Comparison of ENCODE assay signal across 31 cellular contexts in the genomic region with DNA sequence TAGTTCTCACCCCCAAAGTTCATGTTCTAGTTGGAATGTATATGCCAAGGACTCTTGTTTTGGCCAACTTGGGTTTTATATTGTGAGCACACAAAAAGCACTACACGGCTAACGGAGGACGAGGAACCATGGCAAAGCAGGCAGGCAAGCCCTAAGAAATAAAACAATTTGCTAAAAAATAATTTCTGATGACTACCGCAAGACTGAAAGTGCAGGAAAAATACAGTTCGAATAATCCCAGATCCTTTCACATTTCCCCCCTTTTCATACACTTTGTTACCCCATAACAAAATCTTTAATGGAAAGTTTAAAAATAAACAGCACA. TPM values are rescaled to one million over a fixed set of nuclear protein-coding genes. Genes with fewer than 3 reads are reported as not detected.
A peak's percentile ranks its signal among the peaks of the same experiment; 100 is the strongest.
DNase-seq lines count a peak whose midpoint lies in the region; ATAC-seq, FAIRE-seq and TF ChIP-seq lines count a peak whose summit lies in the region.
"Had no signal": no experiment of that assay in that cellular context is flagged by ENCODE, and none has a peak within 500 bp of the region (broad histone marks: within the 10 kb centered on the region; RNA-seq: fewer than 3 reads in every experiment).

No MANE protein-coding gene starts in this region.

- 15% methylated on average over 5 of the region's 5 CpGs; no CpG with 5 or more reads in 1 of the 2 experiments for WGBS in H1 (ENCODE audit: extremely low coverage in 1 of 2, insufficient coverage in 1 of 2, insufficient read length in 1 of 2, insufficient replicate concordance in 2 of 2, low coverage in 1 of 2, low lambda C conversion rate in 2 of 2, missing lambda C conversion rate in 1 of 2), 2 experiments
- 17% methylated on average over 5 of the region's 5 CpGs for WGBS in right cardiac atrium
- 44% methylated on average over 5 of the region's 5 CpGs for WGBS in prostate gland

- H2BK5ac ChIP-seq in H1 (ENCODE audit: low read depth, low read length), result no peak overlapping the region

- TF ChIP-seq CTCF in GM20000 (IDR thresholded peaks at IDR 0.05; ENCODE audit: extremely low read depth, missing control alignments), result no peak
- TF ChIP-seq CTCF in H1 (IDR thresholded peaks at IDR 0.05; ENCODE audit: control extremely low read depth in 1 of 3, insufficient read depth in 1 of 3, low read depth in 1 of 3, low read length in 3 of 3), result no peak
- no peak for TF ChIP-seq CTCF in mesothelial cell of epicardium (IDR thresholded peaks at IDR 0.05; ENCODE audit: unreplicated experiment)
- TF ChIP-seq CTCF in prostate gland (IDR thresholded peaks at IDR 0.05), result no peak

- H3K27ac ChIP-seq in H1 (ENCODE audit: low read depth, low read length) (no peak overlapping the region), right cardiac atrium (ENCODE audit: low read length) (no peak overlapping the region), prostate gland (no peak overlapping the region)
- H3K27ac ChIP-seq: neutrophil, RWPE1, suprapubic skin had no signal

- H3K27me3 Mint-ChIP-seq in mesothelial cell of epicardium (ENCODE audit: low read depth), result peaks cover 71% of the 10 kb centered on the region

- no peak overlapping the region for H3K56ac ChIP-seq in H1 (replicated peaks; ENCODE audit: insufficient read length, low read depth, low read length)

- CTCF ChIA-PET in H1 (lab: Charles Lee; ENCODE audit: partially characterized antibody), result interaction anchor here (1.7 to 2.9 kb wide), 2 partner anchors 11 to 19 kb away, joined by 5 to 17 read pairs; partner anchors contain the start of gene PITX2

- no peak overlapping the region for H2AK5ac ChIP-seq in H1 (ENCODE audit: low read depth, low read length)

- peaks cover 74% of the 10 kb centered on the region for H3K4me1 Mint-ChIP-seq in mesothelial cell of epicardium

- FAIRE-seq in H1 (lab: Jason Lieb, UNC), result no peak
- FAIRE-seq: HepG2 had no signal

- no peak for TF ChIP-seq EP300 in H1 (IDR thresholded peaks at IDR 0.05; ENCODE audit: borderline replicate concordance in 1 of 2, low read depth in 2 of 2, low read length in 2 of 2)

- no peak overlapping the region for H4K91ac ChIP-seq in H1 (replicated peaks; ENCODE audit: insufficient read length, low read length)

- no peaks in the 10 kb centered on the region for H3K9me3 ChIP-seq in H1 (ENCODE audit: insufficient read depth in 2 of 2, low read depth in 1 of 2, low read length in 1 of 2)
- H3K9me3 ChIP-seq in skeletal muscle satellite cell (replicated peaks; ENCODE audit: low read length), result no peaks in the 10 kb centered on the region
- no peaks in the 10 kb centered on the region for H3K9me3 ChIP-seq in right cardiac atrium (ENCODE audit: control insufficient read depth, low read length)
- no peaks in the 10 kb centered on the region for H3K9me3 ChIP-seq in prostate gland
- H3K9me3 ChIP-seq: BE2C, HAP-1, neutrophil, suprapubic skin had no signal

- no peak overlapping the region for H3K18ac ChIP-seq in H1 (ENCODE audit: extremely low read depth, low read length)

- H3K9me3 Mint-ChIP-seq in mesothelial cell of epicardium, result no peaks in the 10 kb centered on the region
- H3K9me3 Mint-ChIP-seq: CD8-positive, alpha-beta T cell had no signal

- no peak overlapping the region for H2BK15ac ChIP-seq in H1 (ENCODE audit: low read length)

- peaks cover 3 to 18% of the 10 kb centered on the region in 2 experiments for H4K20me1 ChIP-seq in H1 (replicated peaks in 1 of 2; ENCODE audit: control insufficient read depth in 1 of 2, insufficient read depth in 2 of 2, low read length in 2 of 2)

- H3K9ac ChIP-seq in H1 (replicated peaks in 1 of 4; ENCODE audit: extremely low read depth in 1 of 4, low read depth in 3 of 4, low read length in 3 of 4), result no peak overlapping the region
- peak overlapping the region; percentile 79 for H3K9ac ChIP-seq in skeletal muscle satellite cell (ENCODE audit: low read depth, low read length)

- TF ChIP-seq RAD21 in H1 (IDR thresholded peaks at IDR 0.05 in 1 of 2, conservative IDR thresholded peaks at IDR 0.05 in 1 of 2; ENCODE audit: low read depth in 2 of 2, low read length in 2 of 2), result no peak

- no peak overlapping the region for H3K23ac ChIP-seq in H1 (ENCODE audit: insufficient read length)

- H3K14ac ChIP-seq in H1 (ENCODE audit: insufficient read length), result no peak overlapping the region

- H3K36me3 ChIP-seq in H1 (ENCODE audit: control insufficient read depth in 2 of 4, insufficient read depth in 4 of 4, low read length in 3 of 4), result no peaks in the 10 kb centered on the region; a peak in 1 of 8 replicates
- peaks cover 18% of the 10 kb centered on the region for H3K36me3 ChIP-seq in skeletal muscle satellite cell (ENCODE audit: insufficient read depth, low read length)
- H3K36me3 ChIP-seq in prostate gland, result no peaks in the 10 kb centered on the region
- H3K36me3 ChIP-seq: BE2C, HAP-1, neutrophil, suprapubic skin had no signal

- H4K5ac ChIP-seq in H1 (ENCODE audit: insufficient read length, low read depth, low read length), result no peak overlapping the region

- DNase-seq in GM20000 (ENCODE audit: low spot score) (peak; percentile 5), H1 (ENCODE audit: low read depth in 1 of 2, low spot score in 2 of 2) (no peak), mesothelial cell of epicardium (ENCODE audit: low spot score in 2 of 2, unreplicated experiment in 2 of 2) (no peak), right cardiac atrium (no peak), prostate gland (ENCODE audit: low spot score) (no peak)
- DNase-seq: activated CD4-positive, CD25-positive, alpha-beta regulatory T cell; activated gamma-delta T cell treated with Interleukin-2 at 50 U/mL for 16 hours; activated T-cell treated with anti-CD3 and anti-CD28 coated beads, Interleukin-2, amount 50 U/mL, for 24 hours; BE2C; CD8-positive, alpha-beta T cell; central memory CD4-positive, alpha-beta T cell; DMS 273 treated with DMSO at 0.1 percent for 48 hours; hippocampal formation; MM.1S; NCI-H1417 treated with DMSO at 0.1 percent for 48 hours; NCI-H2029 treated with DMSO at 0.1 percent for 48 hours; OCI-M1; stimulated activated naive CD4-positive, alpha-beta T cell; T-helper 1 cell had no signal

- H4K8ac ChIP-seq in H1 (ENCODE audit: extremely low read depth, insufficient read depth, low read length), result no peak overlapping the region

- H3K27me3 ChIP-seq in H1 (replicated peaks in 1 of 4; ENCODE audit: control insufficient read depth in 3 of 4, extremely low read depth in 1 of 4, insufficient read depth in 3 of 4, low read length in 3 of 4), result peaks cover 61 to 99% (median 91%) of the 10 kb centered on the region in 4 experiments
- H3K27me3 ChIP-seq in skeletal muscle satellite cell (ENCODE audit: control insufficient read depth, insufficient read depth, low read length), result no peaks in the 10 kb centered on the region
- H3K27me3 ChIP-seq in right cardiac atrium (ENCODE audit: control insufficient read depth, insufficient read depth), result no peaks in the 10 kb centered on the region
- peaks cover 58% of the 10 kb centered on the region for H3K27me3 ChIP-seq in prostate gland (replicated peaks; ENCODE audit: insufficient read depth)

- no peak overlapping the region for H2BK20ac ChIP-seq in H1 (ENCODE audit: low read length)

- peak overlapping the region; percentile 82 for H3K27ac Mint-ChIP-seq in mesothelial cell of epicardium
- H3K27ac Mint-ChIP-seq: activated T-cell treated with anti-CD3 and anti-CD28 coated beads, Interleukin-2, amount 50 U/mL, for 24 hours; CD8-positive, alpha-beta T cell had no signal

- POLR2A ChIA-PET in H1 (lab: Charles Lee; ENCODE audit: partially characterized antibody), result no interaction called here

- peaks cover 9% of the 10 kb centered on the region for H3K36me3 Mint-ChIP-seq in mesothelial cell of epicardium
- H3K36me3 Mint-ChIP-seq: CD8-positive, alpha-beta T cell had no signal

- H3K4me1 ChIP-seq in H1 (replicated peaks in 1 of 4; ENCODE audit: control insufficient read depth in 3 of 4, insufficient read depth in 4 of 4, low read length in 3 of 4) (peaks cover 4 to 32% (median 9%) of the 10 kb centered on the region in 4 experiments), skeletal muscle satellite cell (ENCODE audit: control insufficient read depth, insufficient read depth, low read length) (peaks cover 19% of the 10 kb centered on the region), right cardiac atrium (ENCODE audit: control insufficient read depth, insufficient read depth, low read length) (no peaks in the 10 kb centered on the region), prostate gland (replicated peaks) (no peaks in the 10 kb centered on the region)
- H3K4me1 ChIP-seq: BE2C had no signal

- H3K4ac ChIP-seq in H1 (replicated peaks; ENCODE audit: insufficient read length, low read depth, low read length), result no peak overlapping the region

- no peak overlapping the region for H2BK120ac ChIP-seq in H1 (replicated peaks; ENCODE audit: low read depth, low read length)

- no peaks in the 10 kb centered on the region for H3K79me2 ChIP-seq in H1 (ENCODE audit: control insufficient read depth in 1 of 2, insufficient read depth in 2 of 2, low read length in 2 of 2)

- no peak overlapping the region for H2AFZ ChIP-seq in H1 (ENCODE audit: low read length)

- H3K4me3 Mint-ChIP-seq in mesothelial cell of epicardium, result peak overlapping the region; percentile 69
- H3K4me3 Mint-ChIP-seq: activated T-cell treated with anti-CD3 and anti-CD28 coated beads, Interleukin-2, amount 50 U/mL, for 24 hours; CD8-positive, alpha-beta T cell had no signal

- peaks cover 29% of the 10 kb centered on the region for H3K23me2 ChIP-seq in H1 (ENCODE audit: low read depth, low read length)

- intact Hi-C loops in right cardiac atrium (cut with DNase I), result loop anchor here in 2 of 4 donors (10.0 kb wide), 4 partner anchors 320 to 1000 kb away; no protein-coding TSS in a partner anchor
- intact Hi-C loops in prostate gland (cut with DNase I), result loop anchor here (5.0 kb wide), 1 partner anchor 322 kb away; no protein-coding TSS in a partner anchor

- no peak overlapping the region for H3K4me2 ChIP-seq in H1 (ENCODE audit: insufficient read depth in 1 of 2, low read depth in 2 of 2, low read length in 2 of 2)
- H3K4me2 ChIP-seq in skeletal muscle satellite cell (ENCODE audit: low read length), result peak overlapping the region; percentile 99

- no peak for TF ChIP-seq POLR2A in H1 (IDR thresholded peaks at IDR 0.05; ENCODE audit: control extremely low read depth in 1 of 2, low read depth in 2 of 2, low read length in 2 of 2)
- no peak for TF ChIP-seq POLR2A in prostate gland (IDR thresholded peaks at IDR 0.05)

- H3K4me3 ChIP-seq in H1 (ENCODE audit: extremely low read depth in 1 of 4, insufficient read depth in 2 of 4, low read depth in 3 of 4, low read length in 4 of 4) (no peak overlapping the region), skeletal muscle satellite cell (ENCODE audit: low read length) (peak overlapping the region; percentile 90), right cardiac atrium (ENCODE audit: low read length) (no peak overlapping the region), prostate gland (no peak overlapping the region)
- H3K4me3 ChIP-seq: HAP-1, suprapubic skin had no signal

- no peaks in the 10 kb centered on the region; the same call in 1 of the 2 replicates for H3K79me1 ChIP-seq in H1 (ENCODE audit: low read depth, low read length)

- no peak for ATAC-seq in right cardiac atrium
- no peak for ATAC-seq in HG03571 (IDR thresholded peaks at IDR 0.05; ENCODE audit: unreplicated experiment)
- ATAC-seq in GM19324 (IDR thresholded peaks at IDR 0.05; ENCODE audit: low FRiP score, unreplicated experiment), result no peak
- ATAC-seq: CD8-positive, alpha-beta T cell; HepG2; sciatic nerve had no signal

- H2BK12ac ChIP-seq in H1 (ENCODE audit: low read depth, low read length), result no peak overlapping the region

RNA-seq across cellular contexts. Expression of gene PITX2, which starts 12.2 kb away (rescaled TPM):
- 0.44 and 0.67 TPM in 2 replicates for total RNA-seq in H1 (2021; fragmentation: NEBNext Ultra II Directional; extraction: Animal tissue kit (Norgen Biotek cat#: 25700))
- polyA plus RNA-seq in H1 (2011; rRNA removed) (0.09 and 0.31 TPM in 2 replicates), right cardiac atrium (0.57 TPM)
- 0.08 TPM for polyA plus RNA-seq in H1 (2011; cell fraction: cytosol; rRNA removed)
- polyA plus RNA-seq in H1 (2011; cell fraction: nucleus; rRNA removed), result 0.13 TPM
- 0.14 to 0.50 TPM (median 0.25 TPM) in 4 replicates for polyA plus RNA-seq in H1 (2012, experiment 1 of 2)
- polyA plus RNA-seq in H1 (2012, experiment 2 of 2), result 0.26 TPM
- polyA plus RNA-seq in H1 (2013, experiment 1 of 2), result 0.85 TPM
- polyA plus RNA-seq in H1 (2013, experiment 2 of 2), result 0.64 TPM
- polyA minus RNA-seq in H1 (2011; rRNA and poly(A)+ RNA removed), result not detected in 2 replicates
- polyA minus RNA-seq in H1 (2011; cell fraction: cytosol; rRNA and poly(A)+ RNA removed), result not detected
- 0.40 TPM for polyA minus RNA-seq in H1 (2011; cell fraction: nucleus; rRNA and poly(A)+ RNA removed)
- total RNA-seq in mesothelial cell of epicardium (88.7 to 99.3 TPM (median 95.5 TPM) in 3 replicates), right cardiac atrium (under 1 TPM in 1 of 4 donors, not detected in 3; 0.14 TPM), prostate gland (1 to 10 TPM; 2.0 to 2.3 TPM)
- 1.0 and 7.6 TPM in 2 replicates for total RNA-seq in skeletal muscle satellite cell (2012; rRNA removed)
- total RNA-seq: CD8-positive, alpha-beta T cell; frontal cortex; HepG2; lung microvascular endothelial cell; sciatic nerve; ureter had no signal
- polyA plus RNA-seq: HepG2 had no signal

Comparison
In these comparisons a context has a peak if more than half of its experiments do, and no peak if none do; other contexts are left out.
1. RNA of gene PITX2, which starts 12.2 kb away (total RNA-seq): 88.7 to 99.3 TPM in mesothelial cell of epicardium; 2.0 to 2.3 TPM in prostate gland, 0.44 to 0.67 TPM in H1 and 0.14 TPM in right cardiac atrium; every median in the first group is over 10 times any median in the second.